Comparison of ENCODE assay signal across 3 cellular contexts in genomic region chr19:36373638-36374156, GRCh38.
A peak's percentile ranks its signal among the peaks of the same experiment; 100 is the strongest.
TF ChIP-seq lines count a peak whose summit lies in the region.

No MANE protein-coding gene starts in this region.

TF ChIP-seq in HEK293, 187 proteins besides CTCF, POLR2A, EP300 and RAD21:
- peak; percentile 59; the same call in 1 of the 2 replicates for TF ChIP-seq PRDM1 (tag by site-specific recombination; IDR thresholded peaks at IDR 0.05)
- no peak for TF ChIP-seq ZNF10 (tag by site-specific recombination; IDR thresholded peaks at IDR 0.05)
- peak; percentile 67; the same call in 1 of the 2 replicates for TF ChIP-seq ZNF121 (tag by site-specific recombination; IDR thresholded peaks at IDR 0.05)
- TF ChIP-seq KLF1 (tag by site-specific recombination; IDR thresholded peaks at IDR 0.05) = no peak
- no peak for TF ChIP-seq FEZF1 (tag by site-specific recombination; IDR thresholded peaks at IDR 0.05)
- TF ChIP-seq SP2 (tag by site-specific recombination; IDR thresholded peaks at IDR 0.05) = no peak
- TF ChIP-seq ZNF362 (tag by site-specific recombination; IDR thresholded peaks at IDR 0.05) = peak; percentile 64

TF ChIP-seq in WTC11, 78 proteins besides CTCF, POLR2A, EP300 and RAD21:
- peak; percentile 64; the same call in 1 of the 2 replicates for TF ChIP-seq ZNF121 (CRISPR knock-in tag; IDR thresholded peaks at IDR 0.05)
- no peak for TF ChIP-seq HMGA2 (CRISPR knock-in tag; IDR thresholded peaks at IDR 0.05)
TF ChIP-seq in WTC11: peak in this region for 1.

TF ChIP-seq in K562, 482 proteins besides CTCF, POLR2A, EP300 and RAD21:
- TF ChIP-seq NR0B1 (IDR thresholded peaks at IDR 0.05; ENCODE audit: partially characterized antibody) = no peak
- TF ChIP-seq ZNF431 (CRISPR knock-in tag; IDR thresholded peaks at IDR 0.05) = no peak
- TF ChIP-seq RBM14 (IDR thresholded peaks at IDR 0.05; ENCODE audit: borderline replicate concordance, insufficient read depth, low read depth, low read length) = no peak
- peak; percentile 31; the same call in 1 of the 2 replicates for TF ChIP-seq ZNF121 (CRISPR knock-in tag; conservative IDR thresholded peaks at IDR 0.05)
TF ChIP-seq in K562: peak in this region for 1.
